ENCODE assay signal across 8 cellular contexts in the genomic region with DNA sequence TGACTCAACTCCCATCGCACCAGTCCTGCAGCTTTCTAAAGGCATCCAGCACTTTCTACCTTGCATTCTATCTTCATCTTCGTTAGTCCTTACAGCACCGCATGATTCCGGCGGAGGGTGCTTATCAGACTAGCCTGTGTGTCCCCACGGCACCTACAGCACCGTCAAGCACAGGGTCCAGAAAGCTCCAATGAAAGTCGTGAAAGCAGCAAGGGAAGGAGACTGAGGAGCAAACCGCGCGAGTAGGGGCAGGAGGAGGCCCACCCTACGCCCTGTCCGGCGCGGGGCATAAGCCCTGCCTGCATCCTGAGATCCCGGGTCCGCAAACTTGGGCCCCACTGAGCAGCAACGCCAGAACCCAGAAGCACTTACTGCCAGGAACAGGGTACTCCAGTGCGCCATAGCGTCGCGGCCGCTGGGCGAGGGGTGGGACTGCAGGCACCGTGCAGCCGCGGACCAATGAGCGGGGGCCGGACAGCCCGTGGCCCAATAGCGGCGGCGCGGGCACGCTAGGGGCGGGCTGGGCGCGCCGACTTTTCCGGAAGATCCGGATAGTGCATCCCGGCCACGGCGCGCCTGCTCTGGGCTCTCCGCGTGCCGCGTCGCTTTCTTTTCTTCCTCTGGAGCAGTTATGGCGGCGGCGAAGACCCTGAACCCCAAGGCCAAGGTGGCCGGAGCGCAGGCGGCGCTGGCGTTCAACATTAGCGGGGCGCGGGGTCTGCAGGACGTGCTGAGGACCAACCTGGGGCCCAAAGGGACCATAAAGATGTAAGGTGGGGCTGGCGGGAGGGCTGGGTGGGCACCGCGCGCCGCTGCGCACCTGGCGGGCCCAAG.
DNase-seq lines count a peak whose midpoint lies in the region; ATAC-seq and TF ChIP-seq lines count a peak whose summit lies in the region.

No MANE protein-coding gene starts in this region.

- ATAC-seq in HG02678 (IDR thresholded peaks at IDR 0.05; ENCODE audit: unreplicated experiment) (peak; percentile 99), SK-N-SH treated with all-trans-retinoic acid at 6 μM for 48 hours (peak; percentile 98)

- 0% methylated on average over 53 to 69 of the region's 69 CpGs for WGBS in ovary, 3 donors
- WGBS in thymus: under 1% methylated on average over 69 of the region's 69 CpGs

- TF ChIP-seq POLR2A in ovary (IDR thresholded peaks at IDR 0.05): peak; percentile 49

- peak overlapping the region; percentile 93 for H3K27ac Mint-ChIP-seq in activated naive CD8-positive, alpha-beta T cell

- H3K36me3 ChIP-seq in ovary: no peaks in the 10 kb centered on the region
- no peaks in the 10 kb centered on the region for H3K36me3 ChIP-seq in thymus (ENCODE audit: control insufficient read depth, insufficient read depth)

- H3K4me3 Mint-ChIP-seq in activated naive CD8-positive, alpha-beta T cell: peak overlapping the region; percentile 99

- H3K4me1 Mint-ChIP-seq in activated naive CD8-positive, alpha-beta T cell (ENCODE audit: low read depth): peaks cover 25% of the 10 kb centered on the region

- H3K27me3 Mint-ChIP-seq in activated naive CD8-positive, alpha-beta T cell: no peaks in the 10 kb centered on the region

- H3K36me3 Mint-ChIP-seq in activated naive CD8-positive, alpha-beta T cell: no peaks in the 10 kb centered on the region

- no peak for TF ChIP-seq EP300 in ovary (IDR thresholded peaks at IDR 0.05)

- H3K9me3 Mint-ChIP-seq in activated naive CD8-positive, alpha-beta T cell (ENCODE audit: low read depth): no peaks in the 10 kb centered on the region

- H3K9me3 ChIP-seq in ovary (no peaks in the 10 kb centered on the region), thymus (ENCODE audit: control insufficient read depth) (no peaks in the 10 kb centered on the region)

- H3K27me3 ChIP-seq in ovary: no peaks in the 10 kb centered on the region
- H3K27me3 ChIP-seq in thymus (ENCODE audit: control insufficient read depth, insufficient read depth): no peaks in the 10 kb centered on the region

- H3K4me3 ChIP-seq in GM12865 (ENCODE audit: low read depth, low read length) (peak overlapping the region; percentile 100), ovary (peak overlapping the region; percentile 90), thymus (ENCODE audit: low read length) (peak overlapping the region; percentile 60)

- intact Hi-C loops in head of caudate nucleus (cut with DNase I) (no loop called here), ovary (cut with DNase I) (no loop called here)

- DNase-seq in GM12865 (ENCODE audit: low read depth) (peak; percentile 95), NCI-H1105 (lab: John Stamatoyannopoulos, UW) (peak; percentile 90), head of caudate nucleus (peak; percentile 83 to 98 (median 94)), ovary (peak; percentile 81 to 92 (median 86))

- H3K4me1 ChIP-seq in ovary (ENCODE audit: insufficient read depth) (peaks cover 9% of the 10 kb centered on the region), thymus (ENCODE audit: control insufficient read depth, insufficient read depth, low read length) (peaks cover 6% of the 10 kb centered on the region)

- no peak for TF ChIP-seq CTCF in GM12865 (IDR thresholded peaks at IDR 0.05; ENCODE audit: insufficient read depth, low read depth, low read length, missing control alignments)
- peak in 2 of 3 donors; percentile 41 to 42 for TF ChIP-seq CTCF in ovary (IDR thresholded peaks at IDR 0.05)

- H3K27ac ChIP-seq in ovary (peak overlapping the region in 1 of 2 donors; percentile 68), thymus (ENCODE audit: low read depth) (peak overlapping the region; percentile 72)

TF ChIP-seq in SK-N-SH treated with all-trans-retinoic acid at 6 μM for 48 hours, 23 proteins besides CTCF, POLR2A, EP300 and RAD21:
- no peak for TF ChIP-seq SNAI2 (CRISPR knock-in tag; IDR thresholded peaks at IDR 0.05)
- TF ChIP-seq PPARA (CRISPR knock-in tag; IDR thresholded peaks at IDR 0.05; ENCODE audit: borderline replicate concordance): no peak
- TF ChIP-seq, protein P1, sequence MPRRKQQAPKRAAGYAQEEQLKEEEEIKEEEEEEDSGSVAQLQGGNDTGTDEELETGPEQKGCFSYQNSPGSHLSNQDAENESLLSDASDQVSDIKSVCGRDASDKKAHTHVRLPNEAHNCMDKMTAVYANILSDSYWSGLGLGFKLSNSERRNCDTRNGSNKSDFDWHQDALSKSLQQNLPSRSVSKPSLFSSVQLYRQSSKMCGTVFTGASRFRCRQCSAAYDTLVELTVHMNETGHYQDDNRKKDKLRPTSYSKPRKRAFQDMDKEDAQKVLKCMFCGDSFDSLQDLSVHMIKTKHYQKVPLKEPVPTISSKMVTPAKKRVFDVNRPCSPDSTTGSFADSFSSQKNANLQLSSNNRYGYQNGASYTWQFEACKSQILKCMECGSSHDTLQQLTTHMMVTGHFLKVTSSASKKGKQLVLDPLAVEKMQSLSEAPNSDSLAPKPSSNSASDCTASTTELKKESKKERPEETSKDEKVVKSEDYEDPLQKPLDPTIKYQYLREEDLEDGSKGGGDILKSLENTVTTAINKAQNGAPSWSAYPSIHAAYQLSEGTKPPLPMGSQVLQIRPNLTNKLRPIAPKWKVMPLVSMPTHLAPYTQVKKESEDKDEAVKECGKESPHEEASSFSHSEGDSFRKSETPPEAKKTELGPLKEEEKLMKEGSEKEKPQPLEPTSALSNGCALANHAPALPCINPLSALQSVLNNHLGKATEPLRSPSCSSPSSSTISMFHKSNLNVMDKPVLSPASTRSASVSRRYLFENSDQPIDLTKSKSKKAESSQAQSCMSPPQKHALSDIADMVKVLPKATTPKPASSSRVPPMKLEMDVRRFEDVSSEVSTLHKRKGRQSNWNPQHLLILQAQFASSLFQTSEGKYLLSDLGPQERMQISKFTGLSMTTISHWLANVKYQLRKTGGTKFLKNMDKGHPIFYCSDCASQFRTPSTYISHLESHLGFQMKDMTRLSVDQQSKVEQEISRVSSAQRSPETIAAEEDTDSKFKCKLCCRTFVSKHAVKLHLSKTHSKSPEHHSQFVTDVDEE (CRISPR knock-in tag; IDR thresholded peaks at IDR 0.05): no peak
